ENCODE assay signal across 9 cellular contexts in genomic region chr2:69917854-69918253, GRCh38. TPM values are rescaled to one million over a fixed set of nuclear protein-coding genes. Genes with fewer than 3 reads are reported as not detected.
DNase-seq lines count a peak whose midpoint lies in the region; ATAC-seq and TF ChIP-seq lines count a peak whose summit lies in the region.
"Had no signal": no experiment of that assay in that cellular context is flagged by ENCODE, and none has a peak within 500 bp of the region (broad histone marks: within the 10 kb centered on the region; RNA-seq: fewer than 3 reads in every experiment).

No MANE protein-coding gene starts in this region.

- H3K9me3 ChIP-seq in skeletal muscle satellite cell (replicated peaks; ENCODE audit: low read length): no peaks in the 10 kb centered on the region

- TF ChIP-seq CTCF in GM10248 (IDR thresholded peaks at IDR 0.05; ENCODE audit: control extremely low read depth, extremely low read depth, low read depth, missing control alignments): no peak

- H3K4me3 ChIP-seq in skeletal muscle satellite cell (ENCODE audit: low read length): no peak overlapping the region

- no peaks in the 10 kb centered on the region for H3K36me3 ChIP-seq in skeletal muscle satellite cell (ENCODE audit: insufficient read depth, low read length)

- H3K4me2 ChIP-seq in skeletal muscle satellite cell (ENCODE audit: low read length): peak overlapping the region; percentile 59

- ATAC-seq in HG03139 (IDR thresholded peaks at IDR 0.05; ENCODE audit: unreplicated experiment) (no peak), GM19467 (IDR thresholded peaks at IDR 0.05; ENCODE audit: unreplicated experiment) (no peak)

- peaks cover 22% of the 10 kb centered on the region for H3K4me1 ChIP-seq in skeletal muscle satellite cell (ENCODE audit: control insufficient read depth, insufficient read depth, low read length)

- H3K9ac ChIP-seq in skeletal muscle satellite cell (ENCODE audit: low read depth, low read length): no peak overlapping the region

- H3K27me3 ChIP-seq in skeletal muscle satellite cell (ENCODE audit: control insufficient read depth, insufficient read depth, low read length): no peaks in the 10 kb centered on the region

- POLR2A ChIA-PET in GM10248 (lab: Yijun Ruan, JAX): no interaction called here

- CTCF ChIA-PET in GM10248 (lab: Yijun Ruan, JAX): interaction anchor here (0.8 kb wide), 1 partner anchor 29 kb away, joined by 3 read pairs; no protein-coding TSS in a partner anchor

- DNase-seq in H4 (ENCODE audit: low spot score): peak; percentile 27
- DNase-seq in RPMI7951 (ENCODE audit: low read depth): peak; percentile 67
- DNase-seq in fibroblast of gingiva (ENCODE audit: low read depth): peak; percentile 72
- DNase-seq in GM10248 (ENCODE audit: extremely low spot score): no peak
- no peak for DNase-seq in DMS53 treated with DMSO at 0.1 percent for 48 hours (lab: John Stamatoyannopoulos, UW; ENCODE audit: unreplicated experiment)
- DNase-seq: NCI-H1048 had no signal

RNA-seq across cellular contexts. Expression of gene MXD1, which starts 2.9 kb away (rescaled TPM):
- total RNA-seq in H4 (2014; rRNA removed; shearing (Covaris generic)): 0.94 and 1.6 TPM in 2 replicates
- total RNA-seq in RPMI7951 (2014; rRNA removed; shearing (Covaris generic)): 3.7 and 4.3 TPM in 2 replicates
- total RNA-seq in skeletal muscle satellite cell (2012; rRNA removed): 1.8 and 2.2 TPM in 2 replicates

RNA-seq across cellular contexts. Expression of gene SNRNP27, which starts 24.1 kb away (rescaled TPM):
- total RNA-seq in H4 (2014; rRNA removed; shearing (Covaris generic)): 62.8 and 63.7 TPM in 2 replicates
- 89.3 and 94.1 TPM in 2 replicates for total RNA-seq in RPMI7951 (2014; rRNA removed; shearing (Covaris generic))
- 42.8 and 49.6 TPM in 2 replicates for total RNA-seq in skeletal muscle satellite cell (2012; rRNA removed)

RNA-seq across cellular contexts. Expression of gene ASPRV1, which starts 43.6 kb away (rescaled TPM):
- 0.23 TPM in 1 of 2 replicates, not detected in the other for total RNA-seq in H4 (2014; rRNA removed; shearing (Covaris generic))
- 0.12 and 0.68 TPM in 2 replicates for total RNA-seq in RPMI7951 (2014; rRNA removed; shearing (Covaris generic))
- 0.44 TPM in 1 of 2 replicates, not detected in the other for total RNA-seq in skeletal muscle satellite cell (2012; rRNA removed)

Comparison
In these comparisons a context has a peak if more than half of its experiments do, and no peak if none do; other contexts are left out.
1. DNase-seq: peak in H4 (single experiment), RPMI7951 (single experiment) and fibroblast of gingiva (single experiment); none in GM10248 (single experiment) and DMS53 treated with DMSO at 0.1 percent for 48 hours (single experiment).